ENCODE assay signal across 9 cellular contexts in the genomic region with DNA sequence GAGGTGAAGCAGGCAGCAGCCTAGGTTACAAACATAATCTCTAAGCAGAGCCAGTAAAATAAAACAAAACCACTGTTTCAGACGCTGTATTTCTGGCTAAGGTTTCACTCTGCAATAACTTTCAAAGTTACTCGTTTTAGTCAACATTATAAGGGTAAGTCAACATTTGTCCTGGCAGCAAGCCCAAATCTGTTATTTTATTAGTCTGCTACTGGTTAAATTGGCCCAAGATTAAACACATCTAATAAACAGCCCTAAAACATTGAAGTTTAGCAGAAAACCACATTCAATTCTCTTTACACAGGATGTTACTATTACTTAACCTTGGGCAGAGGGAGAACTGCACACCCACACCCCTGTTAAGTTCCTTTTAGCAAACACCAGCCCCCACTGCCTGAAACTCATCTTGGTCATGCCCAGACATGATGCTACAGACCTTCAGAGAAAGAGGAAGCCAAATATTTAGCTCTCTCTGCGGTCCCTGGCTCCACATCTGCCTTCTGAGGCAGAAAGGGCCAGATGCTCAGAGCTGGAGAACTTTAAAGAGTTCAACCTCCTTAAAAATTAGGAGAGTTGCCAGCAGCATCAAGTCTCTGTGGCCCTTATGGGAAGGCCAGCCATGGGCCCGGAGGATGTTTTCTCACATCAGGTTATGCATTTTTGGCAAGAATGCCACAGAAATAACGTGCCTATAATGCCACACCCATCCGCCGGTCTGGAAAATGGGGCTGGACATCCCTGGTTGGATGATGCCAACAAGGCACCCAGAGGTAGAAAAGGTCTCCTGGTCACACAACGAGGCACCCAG. TPM values are rescaled to one million over a fixed set of nuclear protein-coding genes. Genes with fewer than 3 reads are reported as not detected.
A peak's percentile ranks its signal among the peaks of the same experiment; 100 is the strongest.
DNase-seq lines count a peak whose midpoint lies in the region; ATAC-seq and TF ChIP-seq lines count a peak whose summit lies in the region.
"Had no signal": no experiment of that assay in that cellular context is flagged by ENCODE, and none has a peak within 500 bp of the region (broad histone marks: within the 10 kb centered on the region; RNA-seq: fewer than 3 reads in every experiment).

No MANE protein-coding gene starts in this region.

- H3K4me1 ChIP-seq in DOHH2 (ENCODE audit: control insufficient read depth, low read length) = peaks cover 26% of the 10 kb centered on the region
- H3K4me1 ChIP-seq in breast epithelium = peaks cover 7 to 15% of the 10 kb centered on the region in 2 donors
- H3K4me1 ChIP-seq in right lobe of liver = peaks cover 0 to 43% (median 16%) of the 10 kb centered on the region in 4 donors

- H3K9me3 ChIP-seq in DOHH2 (ENCODE audit: control insufficient read depth, insufficient read depth, low read length) (no peaks in the 10 kb centered on the region), breast epithelium (no peaks in the 10 kb centered on the region), right lobe of liver (no peaks in the 10 kb centered on the region)
- H3K9me3 ChIP-seq: SJSA1 had no signal

- ATAC-seq in GM21717 (IDR thresholded peaks at IDR 0.05; ENCODE audit: unreplicated experiment) (peak; percentile 94), right lobe of liver (peak; percentile 72 to 76 (median 73))

- no peak for TF ChIP-seq POLR2A in breast epithelium (IDR thresholded peaks at IDR 0.05)
- TF ChIP-seq POLR2A in right lobe of liver (IDR thresholded peaks at IDR 0.05) = peak; percentile 22

- intact Hi-C loops in breast epithelium (cut with DNase I; ENCODE audit: low total_unique reads) (no loop called here), right lobe of liver (cut with DNase I) (no loop called here)

- TF ChIP-seq CTCF in DOHH2 (IDR thresholded peaks at IDR 0.05; ENCODE audit: low read depth, low read length, poor library complexity, severe bottlenecking) (no peak), breast epithelium (IDR thresholded peaks at IDR 0.05) (no peak), right lobe of liver (IDR thresholded peaks at IDR 0.05) (no peak)

- peak overlapping the region; percentile 54 for H3K4me2 ChIP-seq in DOHH2 (ENCODE audit: low read length)

- peak; percentile 99 for DNase-seq in Kasumi-1 (lab: John Stamatoyannopoulos, UW)
- peak; percentile 42 for DNase-seq in T-helper 9 cell
- DNase-seq in breast epithelium (ENCODE audit: low spot score in 2 of 2) = peak in 1 of 2 donors; percentile 81
- DNase-seq in right lobe of liver = peak in 1 of 3 donors; percentile 59
- peak; percentile 41 for DNase-seq in stimulated activated CD8-positive, alpha-beta memory T cell treated with anti-CD3 and anti-CD28 coated beads, Interleukin-4, amount 100 ng/mL, for 24 hours (ENCODE audit: low read depth)
- DNase-seq in foreskin melanocyte = no peak

- no peaks in the 10 kb centered on the region for H4K20me1 ChIP-seq in DOHH2 (ENCODE audit: control insufficient read depth, insufficient read depth, low read depth, low read length)

- no peaks in the 10 kb centered on the region for H3K9me2 ChIP-seq in DOHH2 (replicated peaks; ENCODE audit: control insufficient read depth, low read length)

- H3K27me3 ChIP-seq in DOHH2 (ENCODE audit: control insufficient read depth, low read length) = no peaks in the 10 kb centered on the region
- H3K27me3 ChIP-seq in breast epithelium = no peaks in the 10 kb centered on the region
- H3K27me3 ChIP-seq in right lobe of liver = peaks cover 0 to 2% of the 10 kb centered on the region in 2 donors
- H3K27me3 ChIP-seq: SJSA1 had no signal

- peak overlapping the region; percentile 54 for H3K27ac ChIP-seq in DOHH2 (ENCODE audit: low read depth, low read length)
- peak overlapping the region; percentile 74 to 76 for H3K27ac ChIP-seq in breast epithelium
- H3K27ac ChIP-seq in right lobe of liver = peak overlapping the region in 2 of 3 donors; percentile 9 to 19
- H3K27ac ChIP-seq: SJSA1 had no signal

- 18% methylated on average over 6 of the region's 8 CpGs for WGBS in right lobe of liver (ENCODE audit: insufficient coverage, low coverage, low lambda C conversion rate, missing lambda C conversion rate)

- H3K4me3 ChIP-seq in DOHH2 (ENCODE audit: low read length) = peak overlapping the region; percentile 28
- peak overlapping the region in 2 of 3 donors; percentile 17 to 37 for H3K4me3 ChIP-seq in breast epithelium
- no peak overlapping the region for H3K4me3 ChIP-seq in right lobe of liver
- H3K4me3 ChIP-seq: SJSA1 had no signal

- no peaks in the 10 kb centered on the region for H3K79me2 ChIP-seq in DOHH2 (ENCODE audit: control insufficient read depth, low read length)

- H3K36me3 ChIP-seq in DOHH2 (ENCODE audit: control insufficient read depth, low read length) (no peaks in the 10 kb centered on the region), breast epithelium (no peaks in the 10 kb centered on the region), right lobe of liver (no peaks in the 10 kb centered on the region)
- H3K36me3 ChIP-seq: SJSA1 had no signal

- H3F3A ChIP-seq in DOHH2 (ENCODE audit: control insufficient read depth, insufficient read depth) = 0 out of 2 replicates have a peak, but pooled peaks cover 2% of the 10 kb centered on the region

RNA-seq across cellular contexts. Expression of a gene that starts 17.9 kb away (rescaled TPM):
- 10 to 100 TPM; 11.0 to 45.4 (median 25.2) TPM for total RNA-seq in breast epithelium
- total RNA-seq in right lobe of liver = 1 to 10 TPM; 1.0 to 2.9 (median 1.6) TPM

Comparison
In these comparisons a context has a peak if more than half of its experiments do, and no peak if none do; other contexts are left out.
1. H3K27ac ChIP-seq: peak in every context shown above with its lines; median percentile 75 in breast epithelium; 54 in DOHH2; 14 in right lobe of liver.
2. H3K4me3 ChIP-seq: peak in DOHH2 (single experiment) and breast epithelium (2 of 3); none in right lobe of liver (0 of 3).